In the genomic region with DNA sequence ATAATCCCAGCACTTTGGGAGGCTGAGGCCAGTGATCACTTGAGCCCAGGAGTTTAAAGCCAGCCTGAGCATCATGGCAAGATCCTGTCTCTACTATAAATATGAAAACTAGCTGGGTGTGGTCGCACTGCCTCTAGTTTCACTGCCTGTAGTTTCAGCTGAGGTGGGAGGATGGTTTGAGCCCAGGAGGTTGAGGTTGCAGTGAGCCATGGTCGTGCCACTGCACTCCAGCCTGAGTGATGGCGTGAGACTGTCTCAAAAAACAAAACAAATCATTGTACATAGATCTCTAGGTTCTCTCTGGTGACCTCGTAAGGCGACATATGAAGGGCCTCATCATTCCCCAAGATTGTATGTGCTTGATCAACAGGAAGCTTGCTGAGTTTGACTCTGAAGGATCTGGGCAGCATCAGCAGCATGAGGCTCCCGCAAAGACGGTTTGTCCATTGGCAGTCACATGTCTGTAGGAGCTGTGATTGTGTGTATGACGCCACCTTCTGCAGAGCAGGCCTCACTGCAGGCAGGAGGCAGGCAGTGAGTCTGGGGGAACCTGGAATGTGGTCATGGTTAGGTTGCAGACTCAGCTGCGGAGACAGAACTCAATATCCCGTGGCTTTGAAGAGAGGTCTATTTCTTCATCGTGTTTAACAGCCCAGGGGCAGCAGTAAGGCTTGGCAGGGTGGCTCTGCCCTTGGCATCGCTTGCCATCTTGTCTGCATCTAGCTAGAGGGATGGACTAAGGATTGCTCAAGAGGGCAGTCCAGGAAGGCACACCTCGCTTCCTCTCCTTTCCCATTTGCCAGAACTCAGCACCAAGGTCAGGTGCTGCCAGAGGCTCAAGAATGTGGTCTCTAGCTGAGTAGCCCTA, we compare ENCODE assay signal across 8 cellular contexts. TPM values are rescaled to one million over a fixed set of nuclear protein-coding genes. Genes with fewer than 3 reads are reported as not detected.
DNase-seq lines count a peak whose midpoint lies in the region; ATAC-seq and TF ChIP-seq lines count a peak whose summit lies in the region.

No MANE protein-coding gene starts in this region.

- H3K4me1 Mint-ChIP-seq in activated CD4-positive, alpha-beta T cell treated with anti-CD3 and anti-CD28 coated beads, Interleukin-2, amount 10 ng/mL, durations not matched to agents 24 days and 14 days, result peaks cover 16% of the 10 kb centered on the region
- peaks cover 10% of the 10 kb centered on the region for H3K4me1 Mint-ChIP-seq in activated T-helper 1 cell treated with anti-CD3 and anti-CD28 coated beads, Interleukin-12 subunit alpha, Interleukin-12 subunit beta, Interleukin-2, Interleukin-4 antibody, amounts not matched to agents 30 ng/mL and 10 ng/mL and 1 ng/mL, durations not matched to agents 14 hours and 24 hours and 36 hours (ENCODE audit: low read depth)
- H3K4me1 Mint-ChIP-seq in effector memory CD8-positive, alpha-beta T cell (ENCODE audit: low read depth in 2 of 2), result peaks cover 0 to 3% of the 10 kb centered on the region in 2 donors

- H3K4me1 ChIP-seq in hepatocyte (ENCODE audit: insufficient read depth) (no peaks in the 10 kb centered on the region), subcutaneous abdominal adipose tissue (ENCODE audit: control insufficient read depth in 5 of 5, insufficient read depth in 5 of 5, low read length in 5 of 5) (peaks cover 0 to 4% (median 0%) of the 10 kb centered on the region in 5 donors)

- no peaks in the 10 kb centered on the region for H3K9me3 Mint-ChIP-seq in activated CD4-positive, alpha-beta T cell treated with anti-CD3 and anti-CD28 coated beads, Interleukin-2, amount 10 ng/mL, durations not matched to agents 24 days and 14 days
- no peaks in the 10 kb centered on the region for H3K9me3 Mint-ChIP-seq in activated T-helper 1 cell treated with anti-CD3 and anti-CD28 coated beads, Interleukin-12 subunit alpha, Interleukin-12 subunit beta, Interleukin-2, Interleukin-4 antibody, amounts not matched to agents 30 ng/mL and 10 ng/mL and 1 ng/mL, durations not matched to agents 14 hours and 24 hours and 36 hours
- no peaks in the 10 kb centered on the region for H3K9me3 Mint-ChIP-seq in effector memory CD8-positive, alpha-beta T cell

- no peak overlapping the region for H3K4me2 ChIP-seq in hepatocyte

- intact Hi-C loops in activated CD4-positive, alpha-beta T cell treated with anti-CD3 and anti-CD28 coated beads, Interleukin-2, amount 10 ng/mL, durations not matched to agents 24 days and 14 days (cut with micrococcal nuclease), result no loop called here
- intact Hi-C loops in activated T-helper 1 cell treated with anti-CD3 and anti-CD28 coated beads, Interleukin-12 subunit alpha, Interleukin-12 subunit beta, Interleukin-2, Interleukin-4 antibody, amounts not matched to agents 30 ng/mL and 10 ng/mL and 1 ng/mL, durations not matched to agents 14 hours and 24 hours and 36 hours (cut with micrococcal nuclease), result no loop called here

- H3K4me3 Mint-ChIP-seq in activated CD4-positive, alpha-beta T cell treated with anti-CD3 and anti-CD28 coated beads, Interleukin-2, amount 10 ng/mL, durations not matched to agents 24 days and 14 days, result no peak overlapping the region
- no peak overlapping the region for H3K4me3 Mint-ChIP-seq in activated T-helper 1 cell treated with anti-CD3 and anti-CD28 coated beads, Interleukin-12 subunit alpha, Interleukin-12 subunit beta, Interleukin-2, Interleukin-4 antibody, amounts not matched to agents 30 ng/mL and 10 ng/mL and 1 ng/mL, durations not matched to agents 14 hours and 24 hours and 36 hours
- H3K4me3 Mint-ChIP-seq in effector memory CD8-positive, alpha-beta T cell, result no peak overlapping the region

- no peak overlapping the region for H2AFZ ChIP-seq in hepatocyte

- peak overlapping the region; percentile 20 for H3K27ac Mint-ChIP-seq in activated CD4-positive, alpha-beta T cell treated with anti-CD3 and anti-CD28 coated beads, Interleukin-2, amount 10 ng/mL, durations not matched to agents 24 days and 14 days
- peak overlapping the region; percentile 7 for H3K27ac Mint-ChIP-seq in activated T-helper 1 cell treated with anti-CD3 and anti-CD28 coated beads, Interleukin-12 subunit alpha, Interleukin-12 subunit beta, Interleukin-2, Interleukin-4 antibody, amounts not matched to agents 30 ng/mL and 10 ng/mL and 1 ng/mL, durations not matched to agents 14 hours and 24 hours and 36 hours
- H3K27ac Mint-ChIP-seq in effector memory CD8-positive, alpha-beta T cell, result no peak overlapping the region

- H3K4me3 ChIP-seq in NB4 (ENCODE audit: low read depth, low read length), result no peak overlapping the region
- H3K4me3 ChIP-seq in hepatocyte, result no peak overlapping the region
- no peak overlapping the region for H3K4me3 ChIP-seq in subcutaneous abdominal adipose tissue (ENCODE audit: low read depth in 1 of 5, low read length in 5 of 5)

- H3K27me3 ChIP-seq in hepatocyte, result no peaks in the 10 kb centered on the region
- no peaks in the 10 kb centered on the region for H3K27me3 ChIP-seq in subcutaneous abdominal adipose tissue (ENCODE audit: control insufficient read depth in 5 of 5, insufficient read depth in 4 of 5, low read length in 5 of 5)

- ATAC-seq in effector memory CD8-positive, alpha-beta T cell (replicated peaks), result no peak

- no peak for TF ChIP-seq POLR2A in NB4 (IDR thresholded peaks at IDR 0.05; ENCODE audit: extremely low read depth, insufficient read length)

- no peak overlapping the region for H3K9ac ChIP-seq in subcutaneous abdominal adipose tissue (ENCODE audit: low read length in 5 of 5)

- WGBS in hepatocyte (ENCODE audit: low lambda C conversion rate, missing lambda C conversion rate), result 77% methylated on average over 13 of the region's 13 CpGs

- no peaks in the 10 kb centered on the region for H3K79me2 ChIP-seq in hepatocyte

- H3K9me3 ChIP-seq in hepatocyte (ENCODE audit: low read depth) (no peaks in the 10 kb centered on the region), subcutaneous abdominal adipose tissue (ENCODE audit: control insufficient read depth in 5 of 5, low read length in 5 of 5) (no peaks in the 10 kb centered on the region)

- peak; percentile 30 for TF ChIP-seq CTCF in NB4 (IDR thresholded peaks at IDR 0.05; ENCODE audit: low read depth, low read length)
- peak; percentile 57 for TF ChIP-seq CTCF in hepatocyte (IDR thresholded peaks at IDR 0.05; ENCODE audit: poor library complexity)

- H3K9me2 ChIP-seq in hepatocyte (replicated peaks; ENCODE audit: insufficient read depth), result no peaks in the 10 kb centered on the region

- H3K27me3 Mint-ChIP-seq in activated CD4-positive, alpha-beta T cell treated with anti-CD3 and anti-CD28 coated beads, Interleukin-2, amount 10 ng/mL, durations not matched to agents 24 days and 14 days, result no peaks in the 10 kb centered on the region
- no peaks in the 10 kb centered on the region for H3K27me3 Mint-ChIP-seq in activated T-helper 1 cell treated with anti-CD3 and anti-CD28 coated beads, Interleukin-12 subunit alpha, Interleukin-12 subunit beta, Interleukin-2, Interleukin-4 antibody, amounts not matched to agents 30 ng/mL and 10 ng/mL and 1 ng/mL, durations not matched to agents 14 hours and 24 hours and 36 hours (ENCODE audit: insufficient read depth)
- peaks cover 2 to 8% of the 10 kb centered on the region in 2 donors for H3K27me3 Mint-ChIP-seq in effector memory CD8-positive, alpha-beta T cell

- peaks cover 47% of the 10 kb centered on the region for H3K36me3 Mint-ChIP-seq in activated CD4-positive, alpha-beta T cell treated with anti-CD3 and anti-CD28 coated beads, Interleukin-2, amount 10 ng/mL, durations not matched to agents 24 days and 14 days (ENCODE audit: low read depth)
- H3K36me3 Mint-ChIP-seq in activated T-helper 1 cell treated with anti-CD3 and anti-CD28 coated beads, Interleukin-12 subunit alpha, Interleukin-12 subunit beta, Interleukin-2, Interleukin-4 antibody, amounts not matched to agents 30 ng/mL and 10 ng/mL and 1 ng/mL, durations not matched to agents 14 hours and 24 hours and 36 hours (ENCODE audit: low read depth), result peaks cover 37% of the 10 kb centered on the region
- peaks cover 43% of the 10 kb centered on the region for H3K36me3 Mint-ChIP-seq in effector memory CD8-positive, alpha-beta T cell (ENCODE audit: insufficient read depth)

- H4K20me1 ChIP-seq in hepatocyte (ENCODE audit: insufficient read depth, poor library complexity, severe bottlenecking), result no peaks in the 10 kb centered on the region

- peak; percentile 68 for DNase-seq in activated CD4-positive, alpha-beta T cell treated with anti-CD3 and anti-CD28 coated beads, Interleukin-2, amount 10 ng/mL, durations not matched to agents 24 days and 14 days
- no peak for DNase-seq in activated CD4-positive, alpha-beta T cell treated with anti-CD3 and anti-CD28 coated beads, Interleukin-2, amount 50 U/mL, for 48 hours
- peak; percentile 56 for DNase-seq in NB4 (ENCODE audit: low read depth)
- DNase-seq in activated T-helper 1 cell treated with anti-CD3 and anti-CD28 coated beads, Interleukin-12 subunit alpha, Interleukin-12 subunit beta, Interleukin-2, Interleukin-4 antibody, amounts not matched to agents 30 ng/mL and 10 ng/mL and 1 ng/mL, durations not matched to agents 14 hours and 24 hours and 36 hours (ENCODE audit: low spot score), result no peak
- peak; percentile 70 for DNase-seq in hepatocyte (ENCODE audit: low spot score)
- DNase-seq in hippocampal formation (lab: John Stamatoyannopoulos, UW), result no peak
- DNase-seq in effector memory CD8-positive, alpha-beta T cell, result no peak

- H3K36me3 ChIP-seq in hepatocyte (replicated peaks; ENCODE audit: insufficient read depth, low read depth), result no peaks in the 10 kb centered on the region
- H3K36me3 ChIP-seq in subcutaneous abdominal adipose tissue (ENCODE audit: control insufficient read depth in 5 of 5, insufficient read depth in 5 of 5, low read length in 5 of 5), result peaks cover 6 to 46% (median 37%) of the 10 kb centered on the region in 5 donors

- H3K27ac ChIP-seq in hepatocyte, result no peak overlapping the region
- H3K27ac ChIP-seq in subcutaneous abdominal adipose tissue (ENCODE audit: low read depth, low read length), result peak overlapping the region; percentile 14

RNA-seq across cellular contexts. Expression of a gene that starts 13.9 kb away (rescaled TPM):
- total RNA-seq in activated CD4-positive, alpha-beta T cell treated with anti-CD3 and anti-CD28 coated beads, Interleukin-2, amount 10 ng/mL, durations not matched to agents 24 days and 14 days, result 172 and 194 TPM in 2 replicates
- total RNA-seq in activated T-helper 1 cell treated with anti-CD3 and anti-CD28 coated beads, Interleukin-12 subunit alpha, Interleukin-12 subunit beta, Interleukin-2, Interleukin-4 antibody, amounts not matched to agents 30 ng/mL and 10 ng/mL and 1 ng/mL, durations not matched to agents 14 hours and 24 hours and 36 hours, result 168 and 176 TPM in 2 replicates
- 208 and 215 TPM in 2 replicates for total RNA-seq in hepatocyte
- polyA plus RNA-seq in hepatocyte, result 311 and 354 TPM in 2 replicates

Comparison
In these comparisons a context has a peak if more than half of its experiments do, and no peak if none do; other contexts are left out.
1. DNase-seq: peak in activated CD4-positive, alpha-beta T cell treated with anti-CD3 and anti-CD28 coated beads, Interleukin-2, amount 10 ng/mL, durations not matched to agents 24 days and 14 days (single experiment), NB4 (single experiment) and hepatocyte (single experiment); none in activated CD4-positive, alpha-beta T cell treated with anti-CD3 and anti-CD28 coated beads, Interleukin-2, amount 50 U/mL, for 48 hours (0 of 2), activated T-helper 1 cell treated with anti-CD3 and anti-CD28 coated beads, Interleukin-12 subunit alpha, Interleukin-12 subunit beta, Interleukin-2, Interleukin-4 antibody, amounts not matched to agents 30 ng/mL and 10 ng/mL and 1 ng/mL, durations not matched to agents 14 hours and 24 hours and 36 hours (single experiment), hippocampal formation (0 of 2) and effector memory CD8-positive, alpha-beta T cell (0 of 3).
2. H3K27ac Mint-ChIP-seq: peak in activated CD4-positive, alpha-beta T cell treated with anti-CD3 and anti-CD28 coated beads, Interleukin-2, amount 10 ng/mL, durations not matched to agents 24 days and 14 days (single experiment) and activated T-helper 1 cell treated with anti-CD3 and anti-CD28 coated beads, Interleukin-12 subunit alpha, Interleukin-12 subunit beta, Interleukin-2, Interleukin-4 antibody, amounts not matched to agents 30 ng/mL and 10 ng/mL and 1 ng/mL, durations not matched to agents 14 hours and 24 hours and 36 hours (single experiment); none in effector memory CD8-positive, alpha-beta T cell (0 of 2).